ENCODE assay signal across 9 cellular contexts in genomic region chr13:76711515-76712182, GRCh38.
DNase-seq lines count a peak whose midpoint lies in the region; TF ChIP-seq lines count a peak whose summit lies in the region.
"Had no signal": no experiment of that assay in that cellular context is flagged by ENCODE, and none has a peak within 500 bp of the region (broad histone marks: within the 10 kb centered on the region; RNA-seq: fewer than 3 reads in every experiment).

No MANE protein-coding gene starts in this region.

- TF ChIP-seq CTCF in HFFc6 (IDR thresholded peaks at IDR 0.05) (no peak), adrenal gland (IDR thresholded peaks at IDR 0.05) (no peak), right atrium auricular region (IDR thresholded peaks at IDR 0.05) (no peak), GM10248 (IDR thresholded peaks at IDR 0.05; ENCODE audit: control extremely low read depth, extremely low read depth, low read depth, missing control alignments) (no peak)

- no peaks in the 10 kb centered on the region; the same call in 1 of the 2 replicates for H3K27me3 Mint-ChIP-seq in HFFc6 (ENCODE audit: insufficient read depth)

- H3K27me3 ChIP-seq in adrenal gland (no peaks in the 10 kb centered on the region), right atrium auricular region (no peaks in the 10 kb centered on the region), HAP-1 (ENCODE audit: low read depth) (no peaks in the 10 kb centered on the region)

- intact Hi-C loops in adrenal gland (cut with DNase I) = no loop called here

- H3K36me3 Mint-ChIP-seq in HFFc6 (ENCODE audit: low read depth) = no peaks in the 10 kb centered on the region

- DNase-seq in HFFc6 = peak; percentile 85
- DNase-seq in adrenal gland = peak in 6 of 7 donors; percentile 29 to 62 (median 48)
- DNase-seq in right atrium auricular region (ENCODE audit: low spot score) = peak; percentile 68
- peak; percentile 70 for DNase-seq in smooth muscle cell of the brain vasculature (ENCODE audit: low read depth, low spot score)
- DNase-seq in HuH-7 (ENCODE audit: low spot score) = no peak
- DNase-seq in NCI-H1694 treated with DMSO at 0.1 percent for 48 hours (lab: John Stamatoyannopoulos, UW) = no peak
- DNase-seq in GM10248 (ENCODE audit: extremely low spot score) = no peak
- no peak for DNase-seq in HAP-1 (ENCODE audit: low spot score in 2 of 2)
- DNase-seq: activated gamma-delta T cell treated with Interleukin-2 at 50 U/mL for 16 hours had no signal

- no peaks in the 10 kb centered on the region for H3K9me3 Mint-ChIP-seq in HFFc6

- H3K4me3 Mint-ChIP-seq in HFFc6 = peak overlapping the region; percentile 22; the same call in 1 of the 2 replicates

- H3K27ac Mint-ChIP-seq in HFFc6 = peak overlapping the region; percentile 63

- H3K9me3 ChIP-seq in adrenal gland (replicated peaks in 1 of 3) (no peaks in the 10 kb centered on the region), right atrium auricular region (no peaks in the 10 kb centered on the region), HAP-1 (no peaks in the 10 kb centered on the region)

- H3K4me1 ChIP-seq in adrenal gland (replicated peaks in 1 of 2) = peaks cover 0 to 18% of the 10 kb centered on the region in 2 donors
- H3K4me1 ChIP-seq in right atrium auricular region = peaks cover 0 to 15% of the 10 kb centered on the region in 2 donors
- H3K4me1 ChIP-seq in HAP-1 = no peaks in the 10 kb centered on the region

- CTCF ChIA-PET in GM10248 (lab: Yijun Ruan, JAX) = no interaction called here

- WGBS in adrenal gland, 4 donors = 12 to 28% (median 21%) methylated on average over 3 of the region's 3 CpGs

- H3K4me1 Mint-ChIP-seq in HFFc6 (ENCODE audit: low read depth) = peaks cover 74% of the 10 kb centered on the region

- POLR2A ChIA-PET in GM10248 (lab: Yijun Ruan, JAX) = no interaction called here

- H3K27ac ChIP-seq in adrenal gland (peak overlapping the region in 2 of 5 donors; percentile 24 to 46), right atrium auricular region (peak overlapping the region; percentile 10 to 49)

- in situ Hi-C loops in HAP-1 (cut with MboI; ENCODE audit: low sequenced_read_pairs) = no loop called here

- no peaks in the 10 kb centered on the region for H3K36me3 ChIP-seq in adrenal gland (replicated peaks in 1 of 2)
- H3K36me3 ChIP-seq in right atrium auricular region = no peaks in the 10 kb centered on the region
- no peaks in the 10 kb centered on the region for H3K36me3 ChIP-seq in HAP-1 (replicated peaks)

- no peak for TF ChIP-seq POLR2A in adrenal gland (IDR thresholded peaks at IDR 0.05)

- H3K4me3 ChIP-seq in adrenal gland = no peak overlapping the region
- no peak overlapping the region for H3K4me3 ChIP-seq in right atrium auricular region
- H3K4me3 ChIP-seq in HAP-1 = no peak overlapping the region

Comparison
In these comparisons a context has a peak if more than half of its experiments do, and no peak if none do; other contexts are left out.
1. DNase-seq: peak in HFFc6 (single experiment), adrenal gland (6 of 7), right atrium auricular region (single experiment) and smooth muscle cell of the brain vasculature (single experiment); none in HuH-7 (single experiment), NCI-H1694 treated with DMSO at 0.1 percent for 48 hours (single experiment), GM10248 (single experiment) and HAP-1 (0 of 2).